ENCODE assay signal across 16 cellular contexts in the genomic region with DNA sequence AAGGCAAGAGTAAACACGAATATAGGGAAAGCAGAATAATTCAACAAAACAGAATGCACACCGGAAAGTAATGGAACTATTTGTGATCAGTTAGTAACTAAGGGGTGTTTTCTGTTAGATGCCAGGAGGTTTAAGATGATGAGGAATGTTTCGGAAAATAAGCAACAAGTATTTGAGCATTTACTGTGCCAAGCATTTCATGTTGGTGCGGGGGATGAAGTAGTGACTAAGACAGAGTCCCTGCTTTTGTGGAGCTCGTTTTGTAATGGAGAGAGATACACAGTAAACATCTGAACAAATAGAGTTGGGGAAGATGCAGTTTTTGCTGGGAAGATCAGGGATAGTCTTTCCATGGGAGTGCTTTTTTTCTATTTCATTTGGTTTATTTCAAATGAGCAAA.
DNase-seq lines count a peak whose midpoint lies in the region; ATAC-seq and TF ChIP-seq lines count a peak whose summit lies in the region.
"Had no signal": no experiment of that assay in that cellular context is flagged by ENCODE, and none has a peak within 500 bp of the region (broad histone marks: within the 10 kb centered on the region; RNA-seq: fewer than 3 reads in every experiment).

No MANE protein-coding gene starts in this region.

- CTCF ChIA-PET in CD8-positive, alpha-beta memory T cell (lab: Charles Lee) = no interaction called here

- peaks cover 82% of the 10 kb centered on the region for H3K4me1 ChIP-seq in CD8-positive, alpha-beta memory T cell (ENCODE audit: insufficient read depth, low read length)
- peaks cover 9% of the 10 kb centered on the region for H3K4me1 ChIP-seq in RWPE2 (ENCODE audit: insufficient read depth, poor library complexity, severe bottlenecking)

- peaks cover 86 to 97% (median 94%) of the 10 kb centered on the region in 3 donors for H3K4me1 Mint-ChIP-seq in CD8-positive, alpha-beta memory T cell
- H3K4me1 Mint-ChIP-seq in osteocyte (ENCODE audit: unreplicated experiment) = peaks cover 36% of the 10 kb centered on the region

- no peak overlapping the region for H3K27ac ChIP-seq in CD8-positive, alpha-beta memory T cell (ENCODE audit: low read depth, low read length)
- no peak overlapping the region for H3K27ac ChIP-seq in RWPE2 (ENCODE audit: poor library complexity, severe bottlenecking)
- H3K27ac ChIP-seq: HL-60, KMS-11, parathyroid adenoma, SJCRH30, stomach had no signal

- 0 out of 3 replicates have a peak, but pooled peaks have one; percentile 20 for ATAC-seq in RWPE2 (ENCODE audit: low read depth)
- ATAC-seq in HG03521 (IDR thresholded peaks at IDR 0.05; ENCODE audit: unreplicated experiment) = no peak
- no peak for ATAC-seq in sciatic nerve

- DNase-seq in CD8-positive, alpha-beta memory T cell = no peak
- no peak for DNase-seq in RWPE2 (ENCODE audit: low spot score)
- peak; percentile 71 for DNase-seq in fibroblast of peridontal ligament (ENCODE audit: extremely low read depth)
- no peak for DNase-seq in osteocyte (ENCODE audit: extremely low spot score, unreplicated experiment)
- DNase-seq in RPMI8226 = no peak
- DNase-seq in sciatic nerve (ENCODE audit: low spot score) = no peak
- DNase-seq: immature natural killer cell, NCI-H1417, NCI-H226, SJCRH30, stomach had no signal

- POLR2A ChIA-PET in CD8-positive, alpha-beta memory T cell (lab: Charles Lee) = no interaction called here

- intact Hi-C loops in sciatic nerve (cut with DNase I) = no loop called here

- H3K9me3 ChIP-seq in CD8-positive, alpha-beta memory T cell (ENCODE audit: low read length) = no peaks in the 10 kb centered on the region
- H3K9me3 ChIP-seq in RWPE2 (ENCODE audit: severe bottlenecking) = no peaks in the 10 kb centered on the region
- H3K9me3 ChIP-seq: SJCRH30, stomach had no signal

- H3K27ac Mint-ChIP-seq in CD8-positive, alpha-beta memory T cell = peak overlapping the region in 7 of 8 donors; percentile 4 to 47 (median 11)
- H3K27ac Mint-ChIP-seq in osteocyte (ENCODE audit: unreplicated experiment) = peak overlapping the region; percentile 2
- H3K27ac Mint-ChIP-seq: mesothelial cell of epicardium had no signal

- H3K36me3 ChIP-seq in CD8-positive, alpha-beta memory T cell (ENCODE audit: insufficient read depth, low read length) = no peaks in the 10 kb centered on the region
- peaks cover 19% of the 10 kb centered on the region for H3K36me3 ChIP-seq in RWPE2 (ENCODE audit: low read depth)
- H3K36me3 ChIP-seq: stomach had no signal

- H3K27me3 ChIP-seq in CD8-positive, alpha-beta memory T cell (ENCODE audit: insufficient read depth, low read length, poor library complexity, severe bottlenecking) = no peaks in the 10 kb centered on the region
- H3K27me3 ChIP-seq in RWPE2 (ENCODE audit: insufficient read depth, poor library complexity, severe bottlenecking) = no peaks in the 10 kb centered on the region
- H3K27me3 ChIP-seq: SJCRH30, stomach had no signal

- H3K27me3 Mint-ChIP-seq in CD8-positive, alpha-beta memory T cell = no peaks in the 10 kb centered on the region
- H3K27me3 Mint-ChIP-seq in osteocyte (ENCODE audit: unreplicated experiment) = no peaks in the 10 kb centered on the region

- H3K4me3 ChIP-seq in CD8-positive, alpha-beta memory T cell (ENCODE audit: low read length) = no peak overlapping the region
- H3K4me3 ChIP-seq in RWPE2 (ENCODE audit: severe bottlenecking) = no peak overlapping the region
- H3K4me3 ChIP-seq: SJCRH30, stomach had no signal

- TF ChIP-seq CTCF in RWPE2 (IDR thresholded peaks at IDR 0.05; ENCODE audit: poor library complexity, severe bottlenecking) = no peak
- no peak for TF ChIP-seq CTCF in osteocyte (IDR thresholded peaks at IDR 0.05)

- no peaks in the 10 kb centered on the region for H3K9me3 Mint-ChIP-seq in CD8-positive, alpha-beta memory T cell
- H3K9me3 Mint-ChIP-seq in osteocyte (ENCODE audit: unreplicated experiment) = no peaks in the 10 kb centered on the region
- H3K9me3 Mint-ChIP-seq: immature natural killer cell had no signal

- peaks cover 0 to 18% (median 7%) of the 10 kb centered on the region in 3 donors for H3K36me3 Mint-ChIP-seq in CD8-positive, alpha-beta memory T cell
- H3K36me3 Mint-ChIP-seq in osteocyte (ENCODE audit: unreplicated experiment) = peaks cover 8% of the 10 kb centered on the region
- H3K36me3 Mint-ChIP-seq: immature natural killer cell had no signal

- no peak overlapping the region for H3K4me3 Mint-ChIP-seq in CD8-positive, alpha-beta memory T cell
- H3K4me3 Mint-ChIP-seq in osteocyte (ENCODE audit: unreplicated experiment) = no peak overlapping the region
- H3K4me3 Mint-ChIP-seq: mesothelial cell of epicardium had no signal
